21 cellular contexts compared by ENCODE assay signal in genomic region chr2:651961-652373, GRCh38.
"Had no signal": no experiment of that assay in that cellular context is flagged by ENCODE, and none has a peak within 500 bp of the region (broad histone marks: within the 10 kb centered on the region; RNA-seq: fewer than 3 reads in every experiment).

No MANE protein-coding gene starts in this region.

- DNase-seq: activated CD4-positive, CD25-positive, alpha-beta regulatory T cell; activated gamma-delta T cell; activated T-cell treated with anti-CD3 and anti-CD28 coated beads, Interleukin-2, amount 50 U/mL, for 4 hours; amniotic stem cell; caudate nucleus; colonic mucosa; effector CD8-positive, alpha-beta T cell; foreskin melanocyte; immature natural killer cell; left cardiac atrium; mammary epithelial cell; right cardiac atrium; small intestine; stimulated activated CD4-positive, alpha-beta T cell treated with anti-CD3 and anti-CD28 coated beads, Interleukin-4, amount 100 ng/mL, for 24 hours; stimulated activated naive CD4-positive, alpha-beta T cell; substantia nigra; transverse colon had no signal

- H3K36me3 ChIP-seq: colonic mucosa, neutrophil, transverse colon had no signal

- H3K4me3 ChIP-seq: colonic mucosa, transverse colon had no signal

- H3K9me3 ChIP-seq: colonic mucosa, neutrophil, transverse colon had no signal

- H3K36me3 Mint-ChIP-seq: activated naive CD4-positive, alpha-beta T cell treated with anti-CD3 and anti-CD28 coated beads, Interleukin-2, amount 50 U/mL, for 72 hours; naive thymus-derived CD8-positive, alpha-beta T cell had no signal

- ATAC-seq: activated naive CD4-positive, alpha-beta T cell treated with anti-CD3 and anti-CD28 coated beads, Interleukin-2, amount 50 U/mL, for 72 hours; activated T-cell treated with anti-CD3 and anti-CD28 coated beads, Interleukin-2, amount 50 U/mL, for 4 hours; left cardiac atrium; naive thymus-derived CD8-positive, alpha-beta T cell; right cardiac atrium had no signal

- H3K4me1 ChIP-seq: colonic mucosa, transverse colon had no signal

- H3K27ac Mint-ChIP-seq: activated naive CD4-positive, alpha-beta T cell treated with anti-CD3 and anti-CD28 coated beads, Interleukin-2, amount 50 U/mL, for 72 hours; naive thymus-derived CD8-positive, alpha-beta T cell; T-helper 2 cell treated with Interferon-gamma antibody and Interleukin-4, amounts not matched to agents 5 μg/mL and 100 μg/mL, for 36 hours had no signal

- H3K4me3 Mint-ChIP-seq: activated T-cell treated with anti-CD3 and anti-CD28 coated beads, Interleukin-2, amount 50 U/mL, for 4 hours; T-helper 2 cell treated with Interferon-gamma antibody and Interleukin-4, amounts not matched to agents 5 μg/mL and 100 μg/mL, for 36 hours had no signal

- H3K9me3 Mint-ChIP-seq: activated naive CD4-positive, alpha-beta T cell treated with anti-CD3 and anti-CD28 coated beads, Interleukin-2, amount 50 U/mL, for 72 hours; activated T-cell treated with anti-CD3 and anti-CD28 coated beads, Interleukin-2, amount 50 U/mL, for 4 hours; immature natural killer cell; naive thymus-derived CD8-positive, alpha-beta T cell; T-helper 2 cell treated with Interferon-gamma antibody and Interleukin-4, amounts not matched to agents 5 μg/mL and 100 μg/mL, for 36 hours had no signal

- H3K27me3 ChIP-seq: colonic mucosa, neutrophil, transverse colon had no signal

- H3K27ac ChIP-seq: colonic mucosa, neutrophil, transverse colon had no signal
